ENCODE assay signal across 1 cellular context in genomic region chr1:43977376-43978263, GRCh38.
TF ChIP-seq lines count a peak whose summit lies in the region.

No MANE protein-coding gene starts in this region.

TF ChIP-seq in K562, 482 proteins besides CTCF, POLR2A, EP300 and RAD21:
- TF ChIP-seq GTF2B (IDR thresholded peaks at IDR 0.05; ENCODE audit: extremely low read depth, insufficient read length), result no peak
- TF ChIP-seq PHF20 (IDR thresholded peaks at IDR 0.05; ENCODE audit: partially characterized antibody), result no peak
- TF ChIP-seq CSDE1 (IDR thresholded peaks at IDR 0.05), result no peak
- TF ChIP-seq ADNP (tag; IDR thresholded peaks at IDR 0.05), result no peak
- 0 out of 4 replicates have a peak, but pooled peaks of 1 of the 2 experiments have one; percentile 32 for TF ChIP-seq MNT (conservative IDR thresholded peaks at IDR 0.05)
- TF ChIP-seq, protein P1, sequence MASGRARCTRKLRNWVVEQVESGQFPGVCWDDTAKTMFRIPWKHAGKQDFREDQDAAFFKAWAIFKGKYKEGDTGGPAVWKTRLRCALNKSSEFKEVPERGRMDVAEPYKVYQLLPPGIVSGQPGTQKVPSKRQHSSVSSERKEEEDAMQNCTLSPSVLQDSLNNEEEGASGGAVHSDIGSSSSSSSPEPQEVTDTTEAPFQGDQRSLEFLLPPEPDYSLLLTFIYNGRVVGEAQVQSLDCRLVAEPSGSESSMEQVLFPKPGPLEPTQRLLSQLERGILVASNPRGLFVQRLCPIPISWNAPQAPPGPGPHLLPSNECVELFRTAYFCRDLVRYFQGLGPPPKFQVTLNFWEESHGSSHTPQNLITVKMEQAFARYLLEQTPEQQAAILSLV (tag; IDR thresholded peaks at IDR 0.05), result no peak
- TF ChIP-seq, protein P2, sequence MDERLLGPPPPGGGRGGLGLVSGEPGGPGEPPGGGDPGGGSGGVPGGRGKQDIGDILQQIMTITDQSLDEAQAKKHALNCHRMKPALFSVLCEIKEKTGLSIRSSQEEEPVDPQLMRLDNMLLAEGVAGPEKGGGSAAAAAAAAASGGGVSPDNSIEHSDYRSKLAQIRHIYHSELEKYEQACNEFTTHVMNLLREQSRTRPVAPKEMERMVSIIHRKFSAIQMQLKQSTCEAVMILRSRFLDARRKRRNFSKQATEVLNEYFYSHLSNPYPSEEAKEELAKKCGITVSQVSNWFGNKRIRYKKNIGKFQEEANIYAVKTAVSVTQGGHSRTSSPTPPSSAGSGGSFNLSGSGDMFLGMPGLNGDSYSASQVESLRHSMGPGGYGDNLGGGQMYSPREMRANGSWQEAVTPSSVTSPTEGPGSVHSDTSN (CRISPR knock-in tag; IDR thresholded peaks at IDR 0.05; ENCODE audit: low read depth), result no peak
- TF ChIP-seq, protein P2 (tag; conservative IDR thresholded peaks at IDR 0.05; ENCODE audit: low read depth), result 0 out of 2 replicates have a peak, but pooled peaks have one; percentile 44
- TF ChIP-seq, protein P3, sequence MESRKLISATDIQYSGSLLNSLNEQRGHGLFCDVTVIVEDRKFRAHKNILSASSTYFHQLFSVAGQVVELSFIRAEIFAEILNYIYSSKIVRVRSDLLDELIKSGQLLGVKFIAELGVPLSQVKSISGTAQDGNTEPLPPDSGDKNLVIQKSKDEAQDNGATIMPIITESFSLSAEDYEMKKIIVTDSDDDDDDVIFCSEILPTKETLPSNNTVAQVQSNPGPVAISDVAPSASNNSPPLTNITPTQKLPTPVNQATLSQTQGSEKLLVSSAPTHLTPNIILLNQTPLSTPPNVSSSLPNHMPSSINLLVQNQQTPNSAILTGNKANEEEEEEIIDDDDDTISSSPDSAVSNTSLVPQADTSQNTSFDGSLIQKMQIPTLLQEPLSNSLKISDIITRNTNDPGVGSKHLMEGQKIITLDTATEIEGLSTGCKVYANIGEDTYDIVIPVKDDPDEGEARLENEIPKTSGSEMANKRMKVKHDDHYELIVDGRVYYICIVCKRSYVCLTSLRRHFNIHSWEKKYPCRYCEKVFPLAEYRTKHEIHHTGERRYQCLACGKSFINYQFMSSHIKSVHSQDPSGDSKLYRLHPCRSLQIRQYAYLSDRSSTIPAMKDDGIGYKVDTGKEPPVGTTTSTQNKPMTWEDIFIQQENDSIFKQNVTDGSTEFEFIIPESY (CRISPR knock-in tag; IDR thresholded peaks at IDR 0.05), result no peak
- TF ChIP-seq PTTG1 (tag; IDR thresholded peaks at IDR 0.05; ENCODE audit: low read depth), result no peak
- TF ChIP-seq RBM22 (IDR thresholded peaks at IDR 0.05; ENCODE audit: low read depth, low read length, poor library complexity, severe bottlenecking), result no peak
- TF ChIP-seq SP1 (CRISPR knock-in tag; IDR thresholded peaks at IDR 0.05), result peak; percentile 50; the same call in 1 of the 2 replicates
- TF ChIP-seq, protein P4, sequence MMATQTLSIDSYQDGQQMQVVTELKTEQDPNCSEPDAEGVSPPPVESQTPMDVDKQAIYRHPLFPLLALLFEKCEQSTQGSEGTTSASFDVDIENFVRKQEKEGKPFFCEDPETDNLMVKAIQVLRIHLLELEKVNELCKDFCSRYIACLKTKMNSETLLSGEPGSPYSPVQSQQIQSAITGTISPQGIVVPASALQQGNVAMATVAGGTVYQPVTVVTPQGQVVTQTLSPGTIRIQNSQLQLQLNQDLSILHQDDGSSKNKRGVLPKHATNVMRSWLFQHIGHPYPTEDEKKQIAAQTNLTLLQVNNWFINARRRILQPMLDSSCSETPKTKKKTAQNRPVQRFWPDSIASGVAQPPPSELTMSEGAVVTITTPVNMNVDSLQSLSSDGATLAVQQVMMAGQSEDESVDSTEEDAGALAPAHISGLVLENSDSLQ (IDR thresholded peaks at IDR 0.05), result peak; percentile 88
- TF ChIP-seq FOXJ2 (tag; IDR thresholded peaks at IDR 0.05), result no peak
- peak; percentile 84 for TF ChIP-seq MEIS2 (IDR thresholded peaks at IDR 0.05; ENCODE audit: partially characterized antibody)
- no peak for TF ChIP-seq E2F4 (CRISPR knock-in tag; IDR thresholded peaks at IDR 0.05; ENCODE audit: low read depth)
- TF ChIP-seq CBFA2T3 (IDR thresholded peaks at IDR 0.05), result peak; percentile 28; the same call in 1 of the 2 replicates
- TF ChIP-seq COPS2 (conservative IDR thresholded peaks at IDR 0.05), result no peak
- 0 out of 2 replicates have a peak, but pooled peaks have one; percentile 13 for TF ChIP-seq EGR1 (conservative IDR thresholded peaks at IDR 0.05)
- peak; percentile 32 for TF ChIP-seq SAP30 (IDR thresholded peaks at IDR 0.05; ENCODE audit: borderline replicate concordance, insufficient read depth, low read depth, low read length, poor library complexity, severe bottlenecking)
- no peak for TF ChIP-seq USF2 (CRISPR knock-in tag; IDR thresholded peaks at IDR 0.05)
- TF ChIP-seq ZNF644 (tag; IDR thresholded peaks at IDR 0.05; ENCODE audit: low read depth), result no peak
- TF ChIP-seq RBM39 (optimal IDR thresholded peaks at IDR 0.05; ENCODE audit: low read depth, low read length), result no peak
- TF ChIP-seq RBM14 (IDR thresholded peaks at IDR 0.05; ENCODE audit: borderline replicate concordance, insufficient read depth, low read depth, low read length), result no peak
- TF ChIP-seq ZNF263 (CRISPR knock-in tag; IDR thresholded peaks at IDR 0.05; ENCODE audit: borderline replicate concordance), result no peak
- TF ChIP-seq HDGF (IDR thresholded peaks at IDR 0.05), result 0 out of 2 replicates have a peak, but pooled peaks have one; percentile 52
- no peak for TF ChIP-seq KLF16 (IDR thresholded peaks at IDR 0.05)
- TF ChIP-seq, protein P5, sequence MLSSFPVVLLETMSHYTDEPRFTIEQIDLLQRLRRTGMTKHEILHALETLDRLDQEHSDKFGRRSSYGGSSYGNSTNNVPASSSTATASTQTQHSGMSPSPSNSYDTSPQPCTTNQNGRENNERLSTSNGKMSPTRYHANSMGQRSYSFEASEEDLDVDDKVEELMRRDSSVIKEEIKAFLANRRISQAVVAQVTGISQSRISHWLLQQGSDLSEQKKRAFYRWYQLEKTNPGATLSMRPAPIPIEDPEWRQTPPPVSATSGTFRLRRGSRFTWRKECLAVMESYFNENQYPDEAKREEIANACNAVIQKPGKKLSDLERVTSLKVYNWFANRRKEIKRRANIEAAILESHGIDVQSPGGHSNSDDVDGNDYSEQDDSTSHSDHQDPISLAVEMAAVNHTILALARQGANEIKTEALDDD (IDR thresholded peaks at IDR 0.05), result peak; percentile 46; the same call in 1 of the 2 replicates
- no peak for TF ChIP-seq ARID1B (IDR thresholded peaks at IDR 0.05)
- TF ChIP-seq ZKSCAN1 (IDR thresholded peaks at IDR 0.05; ENCODE audit: low read depth, low read length), result no peak
- TF ChIP-seq ARHGAP35 (IDR thresholded peaks at IDR 0.05; ENCODE audit: partially characterized antibody), result peak; percentile 67
- TF ChIP-seq, protein P6, sequence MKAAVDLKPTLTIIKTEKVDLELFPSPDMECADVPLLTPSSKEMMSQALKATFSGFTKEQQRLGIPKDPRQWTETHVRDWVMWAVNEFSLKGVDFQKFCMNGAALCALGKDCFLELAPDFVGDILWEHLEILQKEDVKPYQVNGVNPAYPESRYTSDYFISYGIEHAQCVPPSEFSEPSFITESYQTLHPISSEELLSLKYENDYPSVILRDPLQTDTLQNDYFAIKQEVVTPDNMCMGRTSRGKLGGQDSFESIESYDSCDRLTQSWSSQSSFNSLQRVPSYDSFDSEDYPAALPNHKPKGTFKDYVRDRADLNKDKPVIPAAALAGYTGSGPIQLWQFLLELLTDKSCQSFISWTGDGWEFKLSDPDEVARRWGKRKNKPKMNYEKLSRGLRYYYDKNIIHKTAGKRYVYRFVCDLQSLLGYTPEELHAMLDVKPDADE (conservative IDR thresholded peaks at IDR 0.05; ENCODE audit: control insufficient read depth, low read depth, low read length), result no peak
- no peak for TF ChIP-seq FUS (optimal IDR thresholded peaks at IDR 0.05; ENCODE audit: low read depth, low read length)
- TF ChIP-seq ILF3 (IDR thresholded peaks at IDR 0.05; ENCODE audit: borderline replicate concordance), result no peak
- TF ChIP-seq MYNN (IDR thresholded peaks at IDR 0.05), result no peak
- no peak for TF ChIP-seq MYNN (CRISPR knock-in tag; IDR thresholded peaks at IDR 0.05)
- no peak for TF ChIP-seq HCFC1 (IDR thresholded peaks at IDR 0.05; ENCODE audit: low read depth, low read length)
- TF ChIP-seq ZNF639 (CRISPR knock-in tag; conservative IDR thresholded peaks at IDR 0.05 in 1 of 2, IDR thresholded peaks at IDR 0.05 in 1 of 2), result no peak
- TF ChIP-seq FOXA3 (CRISPR knock-in tag; conservative IDR thresholded peaks at IDR 0.05 in 1 of 2, IDR thresholded peaks at IDR 0.05 in 1 of 2), result 0 out of 4 replicates have a peak, but pooled peaks of 1 of the 2 experiments have one; percentile 70
- TF ChIP-seq L3MBTL2 (IDR thresholded peaks at IDR 0.05), result no peak
- TF ChIP-seq TCF3 (CRISPR knock-in tag; IDR thresholded peaks at IDR 0.05), result no peak
- TF ChIP-seq KAT2B (IDR thresholded peaks at IDR 0.05; ENCODE audit: low read depth, low read length), result no peak
